ENCODE assay signal across 28 cellular contexts in genomic region chr5:115363879-115364278, GRCh38.
"Had no signal": no experiment of that assay in that cellular context is flagged by ENCODE, and none has a peak within 500 bp of the region (broad histone marks: within the 10 kb centered on the region; RNA-seq: fewer than 3 reads in every experiment).

No MANE protein-coding gene starts in this region.

- H3K4me1 Mint-ChIP-seq: T-cell had no signal

- FAIRE-seq: RCC 7860 had no signal

- H3K4me3 Mint-ChIP-seq: T-cell had no signal

- H3K27ac Mint-ChIP-seq: T-cell had no signal

- H3K4me2 ChIP-seq: PC-9 had no signal

- ATAC-seq: Panc1, Right ventricle myocardium inferior, SK-N-SH treated with all-trans-retinoic acid at 6 μM for 48 hours, T-cell had no signal

- H2AFZ ChIP-seq: PC-9 had no signal

- H3K4me3 ChIP-seq: PC-9, SJCRH30, SK-N-MC had no signal

- H3K27me3 ChIP-seq: SJCRH30 had no signal

- H3K27ac ChIP-seq: PC-9, RWPE1, SJCRH30, SK-N-MC had no signal

- H3K9me3 Mint-ChIP-seq: T-cell had no signal

- H3K36me3 Mint-ChIP-seq: T-cell had no signal

- H3K9me3 ChIP-seq: SJCRH30 had no signal

- H3K36me3 ChIP-seq: SJCRH30 had no signal

- DNase-seq: NCI-H1048, NCI-H1092 treated with DMSO at 0.1 percent for 48 hours, NCI-H1105 treated with DMSO at 0.1 percent for 48 hours, NCI-H1417, NCI-H1436, NCI-H146, NCI-H1694, NCI-H187, NCI-H1930, NCI-H2029 treated with DMSO at 0.1 percent for 48 hours, NCI-H2081 treated with DMSO at 0.1 percent for 48 hours, NCI-H2107, NCI-H2171, NCI-H226, NCI-H446 treated with DMSO at 0.1 percent for 48 hours, NCI-H510A, NCI-H524, NCI-H774, PC-9, SIG-M5, SJCRH30, T-cell had no signal
